In genomic region chr5:142699105-142699720, GRCh38 we compare ENCODE assay signal across 8 cellular contexts. TPM values are rescaled to one million over a fixed set of nuclear protein-coding genes. Genes with fewer than 3 reads are reported as not detected.
DNase-seq lines count a peak whose midpoint lies in the region; ATAC-seq, FAIRE-seq and TF ChIP-seq lines count a peak whose summit lies in the region.

No MANE protein-coding gene starts in this region.

- H3K4me3 Mint-ChIP-seq in central memory CD8-positive, alpha-beta T cell = no peak overlapping the region

- H3K36me3 Mint-ChIP-seq in central memory CD8-positive, alpha-beta T cell (ENCODE audit: insufficient read depth) = peaks cover 2% of the 10 kb centered on the region

- peak; percentile 69 for FAIRE-seq in GM12892 (lab: Jason Lieb, UNC)

- ATAC-seq in HG03045 (IDR thresholded peaks at IDR 0.05; ENCODE audit: unreplicated experiment) (peak; percentile 66), GM19452 (IDR thresholded peaks at IDR 0.05; ENCODE audit: unreplicated experiment) (no peak)
- peak; percentile 72 for ATAC-seq in central memory CD8-positive, alpha-beta T cell (replicated peaks; ENCODE audit: extremely low read depth, poor library complexity, severe bottlenecking)

- H3K27me3 Mint-ChIP-seq in central memory CD8-positive, alpha-beta T cell = peaks cover 20% of the 10 kb centered on the region

- H3K27me3 ChIP-seq in layer of hippocampus (ENCODE audit: control insufficient read depth, insufficient read depth, low read length) = no peaks in the 10 kb centered on the region

- H3K4me1 Mint-ChIP-seq in central memory CD8-positive, alpha-beta T cell = no peaks in the 10 kb centered on the region

- peak overlapping the region; percentile 47 for H3K27ac ChIP-seq in layer of hippocampus (ENCODE audit: low read depth, low read length)

- peak; percentile 23 for DNase-seq in GM12892 (ENCODE audit: insufficient read length)
- peak; percentile 61 for DNase-seq in NCI-H345 treated with DMSO at 0.1 percent for 48 hours (lab: John Stamatoyannopoulos, UW; ENCODE audit: unreplicated experiment)
- DNase-seq in activated CD4-positive, CD25-positive, alpha-beta regulatory T cell treated with anti-CD3 and anti-CD28 coated beads, Interleukin-2, amount 50 U/mL, for 16 hours (ENCODE audit: low read depth, low spot score) = peak; percentile 56
- DNase-seq in central memory CD8-positive, alpha-beta T cell (ENCODE audit: low spot score in 2 of 2) = peak; percentile 53 to 66
- DNase-seq in stimulated activated CD4-positive, alpha-beta T cell treated with anti-CD3 and anti-CD28 coated beads, Interleukin-1b, Interleukin-23, amount 100 ng/mL, for 48 hours = peak; percentile 79

- no peak for TF ChIP-seq POLR2A in GM12892 (IDR thresholded peaks at IDR 0.05; ENCODE audit: low read depth, low read length)

- no peak overlapping the region for H3K27ac Mint-ChIP-seq in central memory CD8-positive, alpha-beta T cell (ENCODE audit: low read depth)

- H3K9me3 Mint-ChIP-seq in central memory CD8-positive, alpha-beta T cell = no peaks in the 10 kb centered on the region

RNA-seq across cellular contexts. Expression of gene FGF1, which starts 13.3 kb away (rescaled TPM):
- polyA plus RNA-seq in GM12892 (2012; ENCODE audit: missing spikeins) = not detected

Comparison
In these comparisons a context has a peak if more than half of its experiments do, and no peak if none do; other contexts are left out.
1. DNase-seq: peak in every context shown above with its lines; median percentile 79 in stimulated activated CD4-positive, alpha-beta T cell treated with anti-CD3 and anti-CD28 coated beads, Interleukin-1b, Interleukin-23, amount 100 ng/mL, for 48 hours; 61 in NCI-H345 treated with DMSO at 0.1 percent for 48 hours; 60 in central memory CD8-positive, alpha-beta T cell; 56 in activated CD4-positive, CD25-positive, alpha-beta regulatory T cell treated with anti-CD3 and anti-CD28 coated beads, Interleukin-2, amount 50 U/mL, for 16 hours; 23 in GM12892.